In the genomic region with DNA sequence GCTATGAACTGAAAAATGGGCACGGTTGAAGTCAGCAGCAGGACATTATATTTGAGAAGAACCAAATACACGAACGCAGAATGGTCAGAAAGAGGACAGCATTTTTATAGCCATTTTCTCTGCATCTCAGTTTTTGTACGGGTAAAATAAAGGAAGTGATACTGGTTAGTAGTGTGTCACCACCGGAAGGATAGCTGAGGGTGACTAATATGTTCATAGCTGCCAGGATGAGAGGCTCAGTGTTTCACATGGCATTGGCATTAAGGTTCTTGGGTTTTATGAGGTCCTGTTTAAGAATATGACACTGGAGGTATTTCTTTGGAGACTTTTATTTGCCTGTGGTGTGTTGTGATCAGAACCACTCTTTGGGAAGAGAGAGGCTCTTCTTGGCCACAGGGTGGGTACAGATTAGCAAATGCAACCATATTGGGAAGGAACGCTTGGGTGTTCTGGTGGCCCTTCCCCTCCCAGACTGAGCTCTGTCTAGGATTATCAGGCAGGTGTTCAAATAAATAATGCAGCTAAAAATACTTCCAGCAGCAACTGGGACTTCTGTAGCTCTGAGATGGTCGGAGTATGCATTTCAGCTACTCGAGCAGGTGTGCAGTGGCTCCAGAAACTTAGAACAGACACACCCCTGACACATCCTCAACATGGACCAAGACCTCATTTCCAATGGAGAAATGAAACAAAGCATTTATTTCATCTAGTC, we compare ENCODE assay signal across 10 cellular contexts.
DNase-seq lines count a peak whose midpoint lies in the region; ATAC-seq, FAIRE-seq and TF ChIP-seq lines count a peak whose summit lies in the region.
"Had no signal": no experiment of that assay in that cellular context is flagged by ENCODE, and none has a peak within 500 bp of the region (broad histone marks: within the 10 kb centered on the region; RNA-seq: fewer than 3 reads in every experiment).

No MANE protein-coding gene starts in this region.

- no peak for TF ChIP-seq CTCF in pancreas (IDR thresholded peaks at IDR 0.05)
- TF ChIP-seq CTCF in BE2C (IDR thresholded peaks at IDR 0.05; ENCODE audit: low read depth, low read length) = no peak

- peak overlapping the region in 3 of 4 donors; percentile 27 to 58 (median 45) for H3K27ac ChIP-seq in pancreas

- DNase-seq in SHP77 treated with DMSO at 0.1 percent for 48 hours (lab: John Stamatoyannopoulos, UW) (peak; percentile 73), pancreas (no peak), BE2C (no peak), OCI-M1 (lab: John Stamatoyannopoulos, UW) (no peak)
- no peak for DNase-seq in activated CD4-positive, alpha-beta T cell treated with anti-CD3 and anti-CD28 coated beads, Interleukin-2, amount 50 U/mL, for 4 hours
- no peak for DNase-seq in activated T-cell treated with anti-CD3 and anti-CD28 coated beads, Interleukin-2, amount 50 U/mL, for 4 hours
- DNase-seq: stomach had no signal

- H3K4me1 ChIP-seq in pancreas (peaks cover 64 to 89% (median 81%) of the 10 kb centered on the region in 3 donors), BE2C (peaks cover 5% of the 10 kb centered on the region; the same call in 1 of the 2 replicates)

- no peak overlapping the region for H3K4me3 Mint-ChIP-seq in activated T-cell treated with anti-CD3 and anti-CD28 coated beads, Interleukin-2, amount 50 U/mL, for 4 hours

- H3K27me3 ChIP-seq in pancreas (no peaks in the 10 kb centered on the region), BE2C (no peaks in the 10 kb centered on the region; the same call in none of the 2 replicates)
- H3K27me3 ChIP-seq: stomach had no signal

- peaks cover 2% of the 10 kb centered on the region for H3K27me3 Mint-ChIP-seq in activated T-cell treated with anti-CD3 and anti-CD28 coated beads, Interleukin-2, amount 50 U/mL, for 4 hours (ENCODE audit: low read depth)

- ATAC-seq in GM18873 (IDR thresholded peaks at IDR 0.05; ENCODE audit: low FRiP score, unreplicated experiment) (peak; percentile 73), HG02981 (IDR thresholded peaks at IDR 0.05; ENCODE audit: unreplicated experiment) (peak; percentile 90), pancreas (peak; percentile 14 to 29 (median 21))
- ATAC-seq in activated T-cell treated with anti-CD3 and anti-CD28 coated beads, Interleukin-2, amount 50 U/mL, for 4 hours = no peak

- no peaks in the 10 kb centered on the region for H3K36me3 Mint-ChIP-seq in activated T-cell treated with anti-CD3 and anti-CD28 coated beads, Interleukin-2, amount 50 U/mL, for 4 hours (ENCODE audit: insufficient read depth)

- H3K9me3 ChIP-seq in pancreas (no peaks in the 10 kb centered on the region), BE2C (no peaks in the 10 kb centered on the region)
- H3K9me3 ChIP-seq: stomach had no signal

- no peak for FAIRE-seq in pancreas (lab: Jason Lieb, UNC)

- H3K36me3 ChIP-seq in pancreas = no peaks in the 10 kb centered on the region
- H3K36me3 ChIP-seq in BE2C = no peaks in the 10 kb centered on the region
- H3K36me3 ChIP-seq: stomach had no signal

- intact Hi-C loops in pancreas (cut with DNase I) = no loop called here

- no peaks in the 10 kb centered on the region for H3K4me1 Mint-ChIP-seq in activated T-cell treated with anti-CD3 and anti-CD28 coated beads, Interleukin-2, amount 50 U/mL, for 4 hours (ENCODE audit: low read depth)

- WGBS in pancreas, 2 donors = 56 to 71% methylated on average over 8 of the region's 8 CpGs

- H3K9me3 Mint-ChIP-seq in activated T-cell treated with anti-CD3 and anti-CD28 coated beads, Interleukin-2, amount 50 U/mL, for 4 hours = no peaks in the 10 kb centered on the region

- H3K4me3 ChIP-seq in pancreas = no peak overlapping the region
- no peak overlapping the region for H3K4me3 ChIP-seq in BE2C (ENCODE audit: low read depth, low read length)
- H3K4me3 ChIP-seq: lung, stomach had no signal

Comparison
In these comparisons a context has a peak if more than half of its experiments do, and no peak if none do; other contexts are left out.
1. ATAC-seq: peak in GM18873 (single experiment), HG02981 (single experiment) and pancreas (4 of 4); none in activated T-cell treated with anti-CD3 and anti-CD28 coated beads, Interleukin-2, amount 50 U/mL, for 4 hours (0 of 2).